Comparison of ENCODE assay signal across 16 cellular contexts in the genomic region with DNA sequence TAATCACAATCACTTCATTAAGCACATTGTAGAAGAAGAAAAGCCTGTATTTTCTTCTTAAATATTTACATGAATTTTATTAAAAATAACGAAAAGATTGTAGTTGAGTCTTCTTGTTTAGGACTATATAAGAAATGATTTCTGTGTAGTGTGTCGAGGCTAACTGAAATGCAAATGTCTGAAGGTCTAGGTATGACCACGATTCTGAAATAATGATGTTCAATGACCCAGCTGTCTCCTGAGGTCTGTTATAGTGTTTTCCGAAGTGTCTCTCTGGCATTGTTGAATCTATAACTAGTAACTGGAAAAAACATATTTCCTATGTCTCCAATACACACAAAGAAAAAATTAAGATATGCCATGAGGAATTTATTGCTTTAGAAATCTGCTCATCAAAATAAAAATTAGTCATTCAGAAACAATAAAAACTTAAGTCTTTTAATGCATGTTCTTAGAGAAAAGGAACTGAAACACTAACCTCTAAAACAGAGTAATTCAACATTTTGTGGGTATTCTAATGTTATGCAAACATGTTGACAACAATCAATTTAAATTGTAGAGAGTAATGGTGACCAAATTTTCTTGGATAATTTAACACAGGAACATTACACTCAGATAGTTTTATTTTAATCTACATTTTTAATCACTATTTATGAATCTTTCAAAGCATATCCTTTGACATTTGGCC. TPM values are rescaled to one million over a fixed set of nuclear protein-coding genes. Genes with fewer than 3 reads are reported as not detected.
A peak's percentile ranks its signal among the peaks of the same experiment; 100 is the strongest.
DNase-seq lines count a peak whose midpoint lies in the region; ATAC-seq and TF ChIP-seq lines count a peak whose summit lies in the region.
"Had no signal": no experiment of that assay in that cellular context is flagged by ENCODE, and none has a peak within 500 bp of the region (broad histone marks: within the 10 kb centered on the region; RNA-seq: fewer than 3 reads in every experiment).

No MANE protein-coding gene starts in this region.

- WGBS in mesendoderm (ENCODE audit: extremely low coverage, insufficient coverage, low lambda C conversion rate): 100% methylated on average over 2 of the region's 4 CpGs

- H3K9ac ChIP-seq in mesendoderm (ENCODE audit: low read length): no peak overlapping the region
- H3K9ac ChIP-seq: BLaER1 had no signal

- no peaks in the 10 kb centered on the region for H3K79me2 ChIP-seq in mesendoderm (ENCODE audit: control insufficient read depth, insufficient read depth, low read length)

- no peak overlapping the region for H4K5ac ChIP-seq in mesendoderm (ENCODE audit: low read length)

- TF ChIP-seq CTCF in CD14-positive monocyte (IDR thresholded peaks at IDR 0.05) (no peak), activated B cell treated with CpG ODN at 0.5 μM for 24 hours (IDR thresholded peaks at IDR 0.05) (no peak), Caco-2 (IDR thresholded peaks at IDR 0.05; ENCODE audit: insufficient read depth in 1 of 2, low read depth in 1 of 2, low read length in 1 of 2, severe bottlenecking in 1 of 2, unreplicated experiment in 1 of 2) (no peak)

- no peak overlapping the region for H3K23ac ChIP-seq in mesendoderm (ENCODE audit: low read length)

- no peaks in the 10 kb centered on the region for H3K36me3 ChIP-seq in Caco-2 (ENCODE audit: control insufficient read depth, insufficient read depth, low read length)
- no peaks in the 10 kb centered on the region for H3K36me3 ChIP-seq in mesendoderm (ENCODE audit: control insufficient read depth, insufficient read depth, low read length)
- H3K36me3 ChIP-seq: BLaER1 had no signal

- peaks cover 9 to 14% (median 12%) of the 10 kb centered on the region in 7 donors for H3K9me3 Mint-ChIP-seq in CD14-positive monocyte
- peaks cover 4% of the 10 kb centered on the region for H3K9me3 Mint-ChIP-seq in activated B cell treated with CpG ODN at 0.5 μM for 24 hours
- H3K9me3 Mint-ChIP-seq in activated T-cell treated with anti-CD3 and anti-CD28 coated beads, Interleukin-2, amount 50 U/mL, for 4 hours: peaks cover 18% of the 10 kb centered on the region
- peaks cover 22% of the 10 kb centered on the region for H3K9me3 Mint-ChIP-seq in Caco-2 (ENCODE audit: unreplicated experiment)
- peaks cover 11% of the 10 kb centered on the region for H3K9me3 Mint-ChIP-seq in activated CD4-positive, alpha-beta T cell treated with anti-CD3 and anti-CD28 coated beads, Interleukin-2, amount 10 ng/mL, durations not matched to agents 24 days and 14 days

- H3K36me3 Mint-ChIP-seq in CD14-positive monocyte (peaks cover 5 to 6% of the 10 kb centered on the region in 2 donors), activated B cell treated with CpG ODN at 0.5 μM for 24 hours (ENCODE audit: low read depth) (no peaks in the 10 kb centered on the region), Caco-2 (ENCODE audit: insufficient read depth, unreplicated experiment) (no peaks in the 10 kb centered on the region)
- H3K36me3 Mint-ChIP-seq in activated T-cell treated with anti-CD3 and anti-CD28 coated beads, Interleukin-2, amount 50 U/mL, for 4 hours (ENCODE audit: insufficient read depth): peaks cover 3% of the 10 kb centered on the region
- H3K36me3 Mint-ChIP-seq in activated CD4-positive, alpha-beta T cell treated with anti-CD3 and anti-CD28 coated beads, Interleukin-2, amount 10 ng/mL, durations not matched to agents 24 days and 14 days (ENCODE audit: low read depth): peaks cover 3% of the 10 kb centered on the region

- no peaks in the 10 kb centered on the region for H3K4me1 ChIP-seq in Caco-2
- H3K4me1 ChIP-seq in mesendoderm (ENCODE audit: control insufficient read depth, low read depth, low read length): no peaks in the 10 kb centered on the region

- CTCF ChIA-PET in activated B cell treated with CpG ODN at 0.5 μM for 24 hours (lab: Charles Lee): no interaction called here
- CTCF ChIA-PET in Caco-2 (lab: Charles Lee): no interaction called here

- H2BK5ac ChIP-seq in mesendoderm (ENCODE audit: low read length): no peak overlapping the region

- H2BK120ac ChIP-seq in mesendoderm (ENCODE audit: low read depth, low read length): no peak overlapping the region

- H3K27ac ChIP-seq in mesendoderm (ENCODE audit: low read depth, low read length): no peak overlapping the region
- H3K27ac ChIP-seq: BLaER1 had no signal

- BruUV-seq in Caco-2 (replicated peaks; lab: Mats Ljungman, UMichigan): no TSS peak

- H2AK5ac ChIP-seq in mesendoderm (ENCODE audit: low read length): no peak overlapping the region

- H3K27me3 Mint-ChIP-seq in CD14-positive monocyte (ENCODE audit: low read depth in 3 of 3) (no peaks in the 10 kb centered on the region), activated B cell treated with CpG ODN at 0.5 μM for 24 hours (no peaks in the 10 kb centered on the region), Caco-2 (ENCODE audit: insufficient read depth, unreplicated experiment) (peaks cover 6% of the 10 kb centered on the region)
- H3K27me3 Mint-ChIP-seq in activated T-cell treated with anti-CD3 and anti-CD28 coated beads, Interleukin-2, amount 50 U/mL, for 4 hours (ENCODE audit: low read depth): no peaks in the 10 kb centered on the region
- peaks cover 5% of the 10 kb centered on the region for H3K27me3 Mint-ChIP-seq in activated CD4-positive, alpha-beta T cell treated with anti-CD3 and anti-CD28 coated beads, Interleukin-2, amount 10 ng/mL, durations not matched to agents 24 days and 14 days

- DNase-seq in CD14-positive monocyte (ENCODE audit: low spot score) (no peak), activated B cell treated with CpG ODN at 0.5 μM for 24 hours (no peak), Caco-2 (no peak), mesendoderm (no peak)
- DNase-seq in activated T-cell treated with anti-CD3 and anti-CD28 coated beads, Interleukin-2, amount 50 U/mL, for 4 hours: no peak
- no peak for DNase-seq in activated CD4-positive, alpha-beta T cell treated with anti-CD3 and anti-CD28 coated beads, Interleukin-2, amount 10 ng/mL, durations not matched to agents 24 days and 14 days
- DNase-seq: H9, NCI-H1436 treated with DMSO at 0.1 percent for 48 hours, NCI-H2029 treated with DMSO at 0.1 percent for 48 hours, NCI-H2171 treated with DMSO at 0.1 percent for 48 hours, NCI-H446 treated with DMSO at 0.1 percent for 48 hours, NCI-H748 treated with DMSO at 0.1 percent for 48 hours had no signal

- H4K8ac ChIP-seq in mesendoderm (ENCODE audit: low read depth, low read length): no peak overlapping the region

- H2BK15ac ChIP-seq in mesendoderm (replicated peaks; ENCODE audit: low read depth): no peak overlapping the region

- H3K27ac Mint-ChIP-seq in CD14-positive monocyte (peak overlapping the region in 5 of 7 donors; percentile 18 to 79 (median 41)), activated B cell treated with CpG ODN at 0.5 μM for 24 hours (no peak overlapping the region), Caco-2 (ENCODE audit: unreplicated experiment) (no peak overlapping the region)
- H3K27ac Mint-ChIP-seq in activated CD4-positive, alpha-beta T cell treated with anti-CD3 and anti-CD28 coated beads, Interleukin-2, amount 10 ng/mL, durations not matched to agents 24 days and 14 days: no peak overlapping the region
- H3K27ac Mint-ChIP-seq: H9 had no signal

- no peak overlapping the region for H3K18ac ChIP-seq in mesendoderm (ENCODE audit: low read length)

- H3K4me1 Mint-ChIP-seq in CD14-positive monocyte (peaks cover 30% of the 10 kb centered on the region), activated B cell treated with CpG ODN at 0.5 μM for 24 hours (peaks cover 17% of the 10 kb centered on the region), Caco-2 (ENCODE audit: low read depth, unreplicated experiment) (no peaks in the 10 kb centered on the region)
- no peaks in the 10 kb centered on the region for H3K4me1 Mint-ChIP-seq in activated T-cell treated with anti-CD3 and anti-CD28 coated beads, Interleukin-2, amount 50 U/mL, for 4 hours (ENCODE audit: low read depth)
- no peaks in the 10 kb centered on the region for H3K4me1 Mint-ChIP-seq in activated CD4-positive, alpha-beta T cell treated with anti-CD3 and anti-CD28 coated beads, Interleukin-2, amount 10 ng/mL, durations not matched to agents 24 days and 14 days

- H3K56ac ChIP-seq in mesendoderm (ENCODE audit: low read length): no peak overlapping the region

- H3K9me3 ChIP-seq in Caco-2: no peaks in the 10 kb centered on the region

- POLR2A ChIA-PET in activated B cell treated with CpG ODN at 0.5 μM for 24 hours (lab: Charles Lee) (no interaction called here), Caco-2 (lab: Charles Lee) (no interaction called here)

- intact Hi-C loops in CD14-positive monocyte (cut with micrococcal nuclease): loop anchor here in 1 of 2 donors (10.0 kb wide), 1 partner anchor 192 kb away; a partner anchor contains a TSS
- intact Hi-C loops in activated B cell treated with CpG ODN at 0.5 μM for 24 hours (cut with micrococcal nuclease): loop anchor here (2.0 to 5.0 kb wide), 2 partner anchors 34 to 136 kb away; no protein-coding TSS in a partner anchor
- intact Hi-C loops in Caco-2 (cut with micrococcal nuclease; ENCODE audit: unreplicated experiment): no loop called here
- intact Hi-C loops in activated CD4-positive, alpha-beta T cell treated with anti-CD3 and anti-CD28 coated beads, Interleukin-2, amount 10 ng/mL, durations not matched to agents 24 days and 14 days (cut with micrococcal nuclease): no loop called here

- no peaks in the 10 kb centered on the region for H3K79me1 ChIP-seq in mesendoderm (ENCODE audit: low read length)

- H3K27me3 ChIP-seq in Caco-2 (replicated peaks; ENCODE audit: control insufficient read depth, insufficient read depth, low read length) (no peaks in the 10 kb centered on the region), mesendoderm (ENCODE audit: insufficient read depth, low read length, poor library complexity) (no peaks in the 10 kb centered on the region)
- H3K27me3 ChIP-seq: BLaER1 had no signal

- no peak overlapping the region for H3K4me2 ChIP-seq in mesendoderm (ENCODE audit: low read length)
- H3K4me2 ChIP-seq: BLaER1 had no signal

- no peak overlapping the region for H3K4me3 Mint-ChIP-seq in CD14-positive monocyte
- no peak overlapping the region for H3K4me3 Mint-ChIP-seq in activated B cell treated with CpG ODN at 0.5 μM for 24 hours
- no peak overlapping the region for H3K4me3 Mint-ChIP-seq in activated T-cell treated with anti-CD3 and anti-CD28 coated beads, Interleukin-2, amount 50 U/mL, for 4 hours
- no peak overlapping the region for H3K4me3 Mint-ChIP-seq in Caco-2 (ENCODE audit: unreplicated experiment)
- H3K4me3 Mint-ChIP-seq in activated CD4-positive, alpha-beta T cell treated with anti-CD3 and anti-CD28 coated beads, Interleukin-2, amount 10 ng/mL, durations not matched to agents 24 days and 14 days: no peak overlapping the region
- H3K4me3 Mint-ChIP-seq: H9 had no signal

- H3K4me3 ChIP-seq in Caco-2 (ENCODE audit: low read depth, low read length): no peak overlapping the region
- H3K4me3 ChIP-seq in mesendoderm (ENCODE audit: low read length): no peak overlapping the region
- H3K4me3 ChIP-seq: BLaER1 had no signal

- H3K4ac ChIP-seq in mesendoderm (ENCODE audit: low read depth, low read length): no peak overlapping the region

- ATAC-seq in GM18907 (IDR thresholded peaks at IDR 0.05; ENCODE audit: unreplicated experiment) (peak; percentile 51), HG03354 (IDR thresholded peaks at IDR 0.05; ENCODE audit: poor library complexity, severe bottlenecking, unreplicated experiment) (peak; percentile 48), activated B cell treated with CpG ODN at 0.5 μM for 24 hours (ENCODE audit: low read depth) (peak; percentile 20)
- ATAC-seq in activated T-cell treated with anti-CD3 and anti-CD28 coated beads, Interleukin-2, amount 50 U/mL, for 4 hours: no peak

RNA-seq across cellular contexts. Expression of a gene that starts 55.0 kb away (rescaled TPM):
- polyA plus RNA-seq in CD14-positive monocyte: not detected
- total RNA-seq in activated B cell treated with CpG ODN at 0.5 μM for 24 hours (not detected in 2 replicates), Caco-2 (2022) (not detected in 2 replicates)
- total RNA-seq in activated T-cell treated with anti-CD3 and anti-CD28 coated beads, Interleukin-2, amount 50 U/mL, for 4 hours: under 1 TPM in 1 of 3 donors, not detected in 2; 0.23 TPM
- not detected for polyA plus RNA-seq in mesendoderm (2013, experiment 1 of 2)
- polyA plus RNA-seq in mesendoderm (2013, experiment 2 of 2): not detected
- total RNA-seq in activated CD4-positive, alpha-beta T cell treated with anti-CD3 and anti-CD28 coated beads, Interleukin-2, amount 10 ng/mL, durations not matched to agents 24 days and 14 days: not detected in 2 replicates
- total RNA-seq: A172, H9 had no signal

Comparison
In these comparisons a context has a peak if more than half of its experiments do, and no peak if none do; other contexts are left out.
1. H3K27ac Mint-ChIP-seq: peak in CD14-positive monocyte (5 of 7); none in activated B cell treated with CpG ODN at 0.5 μM for 24 hours (single experiment), Caco-2 (single experiment) and activated CD4-positive, alpha-beta T cell treated with anti-CD3 and anti-CD28 coated beads, Interleukin-2, amount 10 ng/mL, durations not matched to agents 24 days and 14 days (single experiment).
2. ATAC-seq: peak in GM18907 (single experiment), HG03354 (single experiment) and activated B cell treated with CpG ODN at 0.5 μM for 24 hours (single experiment); none in activated T-cell treated with anti-CD3 and anti-CD28 coated beads, Interleukin-2, amount 50 U/mL, for 4 hours (0 of 2).